Comparison of ENCODE assay signal across 12 cellular contexts in the genomic region with DNA sequence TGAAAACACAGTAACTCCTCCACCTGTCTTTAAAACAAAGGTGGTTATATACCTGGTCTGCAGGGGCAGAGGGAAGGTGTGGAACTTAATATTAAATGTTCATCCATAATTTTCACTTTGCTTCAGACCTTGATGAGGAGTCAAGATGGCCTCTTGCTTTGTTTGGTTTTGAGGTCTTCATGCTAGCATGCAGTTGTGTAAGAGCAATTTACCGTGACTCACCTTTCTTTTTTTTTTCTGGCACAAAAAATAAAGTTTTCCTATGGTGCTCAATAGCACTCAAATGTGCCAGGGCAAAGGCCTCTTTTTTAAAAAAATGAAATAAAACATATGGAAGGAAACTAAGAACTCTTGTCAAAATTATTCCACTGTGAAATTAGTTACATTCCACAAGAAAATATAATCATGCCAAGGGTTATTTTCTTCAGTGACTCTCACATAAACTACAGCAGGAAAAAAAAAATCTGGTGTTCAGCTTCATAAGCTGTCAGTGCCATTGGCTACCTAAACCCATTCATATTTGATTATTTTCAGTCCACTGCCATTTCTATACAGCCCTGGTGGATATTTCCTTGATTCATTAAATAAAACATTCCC.
DNase-seq lines count a peak whose midpoint lies in the region; ATAC-seq and TF ChIP-seq lines count a peak whose summit lies in the region.
"Had no signal": no experiment of that assay in that cellular context is flagged by ENCODE, and none has a peak within 500 bp of the region (broad histone marks: within the 10 kb centered on the region; RNA-seq: fewer than 3 reads in every experiment).

No MANE protein-coding gene starts in this region.

- peak overlapping the region; percentile 6 for H3K27ac Mint-ChIP-seq in MCF 10A (ENCODE audit: low read depth, unreplicated experiment)
- no peak overlapping the region for H3K27ac Mint-ChIP-seq in effector memory CD8-positive, alpha-beta T cell
- H3K27ac Mint-ChIP-seq: brain had no signal

- H3K4me3 Mint-ChIP-seq in MCF 10A (ENCODE audit: unreplicated experiment): no peak overlapping the region
- no peak overlapping the region for H3K4me3 Mint-ChIP-seq in effector memory CD8-positive, alpha-beta T cell

- no peaks in the 10 kb centered on the region for H3K9me3 ChIP-seq in breast epithelium

- H3K4me3 ChIP-seq in breast epithelium: no peak overlapping the region
- H3K4me3 ChIP-seq in astrocyte of the cerebellum (ENCODE audit: low read depth, low read length): no peak overlapping the region

- H3K27me3 Mint-ChIP-seq in MCF 10A (ENCODE audit: insufficient read depth, unreplicated experiment): no peaks in the 10 kb centered on the region
- no peaks in the 10 kb centered on the region for H3K27me3 Mint-ChIP-seq in effector memory CD8-positive, alpha-beta T cell
- H3K27me3 Mint-ChIP-seq: brain had no signal

- H3K4me1 Mint-ChIP-seq in MCF 10A (ENCODE audit: insufficient read depth, unreplicated experiment): no peaks in the 10 kb centered on the region
- H3K4me1 Mint-ChIP-seq in effector memory CD8-positive, alpha-beta T cell (ENCODE audit: low read depth in 2 of 2): no peaks in the 10 kb centered on the region

- no peaks in the 10 kb centered on the region for H3K9me3 Mint-ChIP-seq in MCF 10A (ENCODE audit: unreplicated experiment)
- H3K9me3 Mint-ChIP-seq in effector memory CD8-positive, alpha-beta T cell: peaks cover 0 to 7% of the 10 kb centered on the region in 2 donors
- H3K9me3 Mint-ChIP-seq: brain had no signal

- BruUV-seq in MCF 10A (replicated peaks; lab: Mats Ljungman, UMichigan): no TSS peak

- H3K36me3 Mint-ChIP-seq in MCF 10A (ENCODE audit: insufficient read depth, unreplicated experiment): no peaks in the 10 kb centered on the region
- no peaks in the 10 kb centered on the region for H3K36me3 Mint-ChIP-seq in effector memory CD8-positive, alpha-beta T cell (ENCODE audit: insufficient read depth)
- H3K36me3 Mint-ChIP-seq: brain had no signal

- ATAC-seq in HG03103 (IDR thresholded peaks at IDR 0.05; ENCODE audit: low read depth, unreplicated experiment): peak; percentile 24
- ATAC-seq in effector memory CD8-positive, alpha-beta T cell (replicated peaks): no peak
- ATAC-seq: left lobe of liver had no signal

- CTCF ChIA-PET in MCF 10A (lab: Yijun Ruan, JAX): interaction anchor here (1.9 kb wide), 1 partner anchor 23 kb away, joined by 7 read pairs; no protein-coding TSS in a partner anchor

- POLR2A ChIA-PET in MCF 10A (lab: Yijun Ruan, JAX): no interaction called here

- no peaks in the 10 kb centered on the region for H3K36me3 ChIP-seq in breast epithelium

- TF ChIP-seq CTCF in MCF 10A (IDR thresholded peaks at IDR 0.05; ENCODE audit: unreplicated experiment) (no peak), breast epithelium (IDR thresholded peaks at IDR 0.05) (no peak), astrocyte of the cerebellum (IDR thresholded peaks at IDR 0.05; ENCODE audit: low read depth, low read length, missing control alignments) (no peak)

- TF ChIP-seq POLR2A in breast epithelium (IDR thresholded peaks at IDR 0.05): no peak

- H3K27ac ChIP-seq in breast epithelium: no peak overlapping the region
- H3K27ac ChIP-seq: VCaP had no signal

- in situ Hi-C loops in astrocyte of the cerebellum (cut with HindIII; ENCODE audit: low sequenced_read_pairs): no loop called here

- peak; percentile 58 for DNase-seq in MCF 10A (ENCODE audit: unreplicated experiment)
- no peak for DNase-seq in breast epithelium (ENCODE audit: low spot score in 2 of 2)
- DNase-seq in astrocyte of the cerebellum (ENCODE audit: low read depth): peak; percentile 74
- DNase-seq in NCI-H526 (lab: John Stamatoyannopoulos, UW): no peak
- DNase-seq in effector memory CD8-positive, alpha-beta T cell: no peak
- DNase-seq in OCI-M2 (lab: John Stamatoyannopoulos, UW; ENCODE audit: unreplicated experiment): no peak
- DNase-seq in activated T-cell treated with anti-CD3 and anti-CD28 coated beads, Interleukin-2, amount 50 U/mL, for 1 hour: no peak
- DNase-seq: NCI-H510A had no signal

- intact Hi-C loops in MCF 10A (cut with micrococcal nuclease) (no loop called here), breast epithelium (cut with DNase I; ENCODE audit: low total_unique reads) (no loop called here)

- no peaks in the 10 kb centered on the region for H3K4me1 ChIP-seq in breast epithelium

- H3K27me3 ChIP-seq in breast epithelium: no peaks in the 10 kb centered on the region

Comparison
In these comparisons a context has a peak if more than half of its experiments do, and no peak if none do; other contexts are left out.
1. DNase-seq: peak in MCF 10A (single experiment) and astrocyte of the cerebellum (single experiment); none in breast epithelium (0 of 2), NCI-H526 (0 of 2), effector memory CD8-positive, alpha-beta T cell (0 of 3), OCI-M2 (single experiment) and activated T-cell treated with anti-CD3 and anti-CD28 coated beads, Interleukin-2, amount 50 U/mL, for 1 hour (single experiment).